Comparison of ENCODE assay signal across 15 cellular contexts in the genomic region with DNA sequence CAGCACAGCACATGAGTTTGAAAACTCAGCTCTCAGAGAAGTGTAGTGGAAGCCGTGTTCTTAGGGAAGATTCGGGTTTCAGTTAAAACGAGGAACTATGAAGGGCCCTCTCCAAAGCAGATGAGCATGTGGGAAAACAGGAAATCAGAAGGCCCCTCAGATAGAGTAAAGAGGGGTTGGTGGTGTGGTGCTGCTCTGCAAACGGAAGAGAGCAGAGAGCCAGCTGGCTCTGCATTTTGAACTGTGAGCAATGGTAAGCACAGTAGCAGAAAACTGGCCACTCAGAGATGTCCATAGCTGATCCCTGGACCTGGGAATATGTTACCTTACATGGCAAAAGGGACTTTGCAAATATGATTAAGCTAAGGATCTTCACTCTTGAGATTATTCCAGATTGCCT.
"Had no signal": no experiment of that assay in that cellular context is flagged by ENCODE, and none has a peak within 500 bp of the region (broad histone marks: within the 10 kb centered on the region; RNA-seq: fewer than 3 reads in every experiment).

No MANE protein-coding gene starts in this region.

- H3K27ac ChIP-seq: adrenal gland, heart right ventricle, left lung had no signal

- H3K4me3 ChIP-seq: adrenal gland, heart right ventricle, left lung had no signal

- ATAC-seq: heart right ventricle, left lung had no signal

- DNase-seq: activated CD4-positive, alpha-beta T cell treated with anti-CD3 and anti-CD28 coated beads, Interleukin-2, amount 10 ng/mL, durations not matched to agents 7 days and 5 days; activated CD4-positive, CD25-positive, alpha-beta regulatory T cell; activated naive CD4-positive, alpha-beta T cell treated with anti-CD3 and anti-CD28 coated beads, Interleukin-2, amount 50 U/mL, for 16 hours; adrenal gland; central memory CD4-positive, alpha-beta T cell; cortex of kidney; effector CD8-positive, alpha-beta T cell; heart right ventricle; left lung; nephron progenitor cell; stimulated activated CD4-positive, alpha-beta T cell treated with anti-CD3 and anti-CD28 coated beads, Interleukin-12 subunit alpha, Interleukin-12 subunit beta, amount 100 ng/mL, for 4 hours; stimulated activated CD4-positive, alpha-beta T cell treated with anti-CD3 and anti-CD28 coated beads, Interleukin-2, amount 100 ng/mL, for 48 hours; stimulated activated naive CD4-positive, alpha-beta T cell treated with Interleukin-2 at 50 U/mL for 16 hours had no signal

- H3K4me1 ChIP-seq: adrenal gland, heart right ventricle, left lung had no signal

- H3K36me3 ChIP-seq: adrenal gland, heart right ventricle, left lung had no signal

- FAIRE-seq: frontal cortex, islet of Langerhans had no signal

- H3K9me3 ChIP-seq: adrenal gland, left lung had no signal

- H3K27me3 ChIP-seq: adrenal gland, left lung had no signal
